In genomic region chr13:49441846-49442245, GRCh38 we compare ENCODE assay signal across 1 cellular context.
TF ChIP-seq lines count a peak whose summit lies in the region.

No MANE protein-coding gene starts in this region.

TF ChIP-seq in IMR-90, 13 proteins besides CTCF, POLR2A, EP300 and RAD21:
- TF ChIP-seq BHLHE40 (IDR thresholded peaks at IDR 0.05; ENCODE audit: low read depth, low read length) (no peak), CEBPB (IDR thresholded peaks at IDR 0.05; ENCODE audit: low read depth, low read length) (no peak), NFE2L2 (IDR thresholded peaks at IDR 0.05; ENCODE audit: low read depth, low read length) (no peak), MAZ (IDR thresholded peaks at IDR 0.05; ENCODE audit: borderline replicate concordance, low read depth, low read length) (no peak), CHD1 (IDR thresholded peaks at IDR 0.05; ENCODE audit: low read depth, low read length) (no peak), ELK1 (IDR thresholded peaks at IDR 0.05; ENCODE audit: borderline replicate concordance, low read depth, low read length) (no peak), USF2 (IDR thresholded peaks at IDR 0.05; ENCODE audit: low read depth, low read length) (no peak), SMC3 (IDR thresholded peaks at IDR 0.05; ENCODE audit: low read depth, low read length) (no peak), RFX5 (IDR thresholded peaks at IDR 0.05; ENCODE audit: low read depth, low read length) (no peak), MXI1 (IDR thresholded peaks at IDR 0.05; ENCODE audit: borderline replicate concordance, low read depth, low read length) (no peak), MAFK (IDR thresholded peaks at IDR 0.05; ENCODE audit: low read depth, low read length) (no peak), RCOR1 (IDR thresholded peaks at IDR 0.05; ENCODE audit: insufficient replicate concordance, low read length) (no peak), FOS (IDR thresholded peaks at IDR 0.05; ENCODE audit: low read depth, low read length) (no peak)
TF ChIP-seq in IMR-90: peak in this region for 0.
